In the genomic region with DNA sequence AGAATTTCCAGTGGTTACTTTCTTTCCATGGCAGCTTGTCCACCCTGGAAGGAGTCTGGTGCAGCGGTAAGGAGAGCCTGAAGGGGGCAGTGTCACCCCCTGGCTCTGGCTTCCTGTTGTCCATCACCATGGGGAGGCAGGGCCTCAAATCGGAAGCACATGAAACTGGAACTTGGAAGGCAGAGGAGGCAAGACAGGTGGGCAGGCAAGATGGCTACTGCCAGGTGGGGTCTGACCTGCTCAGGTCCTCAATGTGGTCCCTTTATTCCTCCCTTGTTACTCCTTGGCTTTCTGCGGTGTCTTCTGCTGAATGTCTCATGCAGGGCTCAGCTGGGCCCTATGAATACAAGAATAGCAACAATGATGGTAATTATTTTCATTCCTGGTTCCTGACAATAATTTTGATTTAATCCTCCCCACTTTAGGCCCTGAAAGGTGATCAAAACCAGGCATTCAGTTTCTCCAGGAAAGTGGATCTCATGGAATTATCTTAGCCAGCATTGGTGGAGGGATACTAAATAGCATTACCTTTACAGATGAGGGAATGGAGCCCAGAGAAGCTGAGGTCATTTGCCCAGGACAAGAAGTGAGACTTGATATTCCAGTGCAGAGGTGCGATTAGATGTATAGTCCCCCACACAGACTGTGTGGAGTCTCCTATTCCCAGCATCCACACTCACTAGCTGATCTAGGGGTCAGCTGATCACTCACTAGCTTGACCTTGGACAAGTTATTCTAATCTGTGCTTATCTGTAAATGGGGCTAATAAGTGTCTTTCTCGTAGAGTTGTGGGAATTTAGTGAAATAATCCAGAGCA, we compare ENCODE assay signal across 1 cellular context.
TF ChIP-seq lines count a peak whose summit lies in the region.

No MANE protein-coding gene starts in this region.

TF ChIP-seq in K562, 482 proteins besides CTCF, POLR2A, EP300 and RAD21 (continued from another document):
- TF ChIP-seq ZBTB5 (IDR thresholded peaks at IDR 0.05) (no peak), RNF2 (IDR thresholded peaks at IDR 0.05) (no peak), TBL1XR1 (IDR thresholded peaks at IDR 0.05; ENCODE audit: low read length in 2 of 2) (0 out of 4 replicates have a peak, but pooled peaks of 1 of the 2 experiments have one; percentile 18), ELF2 (CRISPR knock-in tag; IDR thresholded peaks at IDR 0.05) (no peak), TCFL5 (CRISPR knock-in tag; conservative IDR thresholded peaks at IDR 0.05) (no peak), SMAD2 (IDR thresholded peaks at IDR 0.05; ENCODE audit: low read depth, low read length) (no peak), ZZZ3 (IDR thresholded peaks at IDR 0.05) (no peak), SOX6 (IDR thresholded peaks at IDR 0.05) (0 out of 2 replicates have a peak, but pooled peaks have one; percentile 18), LEF1 (IDR thresholded peaks at IDR 0.05) (no peak), ZC3H8 (IDR thresholded peaks at IDR 0.05) (no peak), SP1 (CRISPR knock-in tag; IDR thresholded peaks at IDR 0.05) (0 out of 2 replicates have a peak, but pooled peaks have one; percentile 34), CTBP1 (IDR thresholded peaks at IDR 0.05; ENCODE audit: borderline replicate concordance) (peak; percentile 52; the same call in 1 of the 2 replicates), BRD9 (IDR thresholded peaks at IDR 0.05; ENCODE audit: low read depth, partially characterized antibody) (no peak), HNRNPUL1 (IDR thresholded peaks at IDR 0.05; ENCODE audit: low read length) (no peak), WHSC1 (IDR thresholded peaks at IDR 0.05; ENCODE audit: low read length) (no peak), ZEB2 (IDR thresholded peaks at IDR 0.05) (no peak)
